Comparison of ENCODE assay signal across 7 cellular contexts in the genomic region with DNA sequence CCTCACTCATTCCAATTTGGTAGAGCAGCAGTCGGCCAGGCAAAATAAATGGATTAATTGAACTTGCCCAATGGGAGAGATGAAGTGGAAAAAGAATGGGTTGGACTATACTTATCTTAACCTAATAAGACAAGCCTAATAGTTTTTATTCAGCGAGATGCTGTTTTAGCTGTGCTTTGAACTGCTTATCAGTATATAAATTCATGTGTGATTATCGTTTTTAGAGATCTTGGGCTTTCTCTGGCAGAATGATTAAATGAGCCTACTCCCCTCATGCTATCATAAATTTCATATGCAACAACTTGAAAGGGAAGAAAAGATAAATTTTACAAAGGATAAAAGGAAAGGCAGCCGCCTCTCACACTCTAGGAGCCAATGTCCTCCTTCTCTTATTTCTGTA. TPM values are rescaled to one million over a fixed set of nuclear protein-coding genes. Genes with fewer than 3 reads are reported as not detected.
"Had no signal": no experiment of that assay in that cellular context is flagged by ENCODE, and none has a peak within 500 bp of the region (broad histone marks: within the 10 kb centered on the region; RNA-seq: fewer than 3 reads in every experiment).

No MANE protein-coding gene starts in this region.

- ATAC-seq: GM23338, HepG2 had no signal

- H3K4me3 ChIP-seq: GM23338 had no signal

- H3K27ac ChIP-seq: HL-60 had no signal

- DNase-seq: H9, HCEC 1CT, HFFc6, KBM-7 had no signal

RNA-seq across cellular contexts. Expression of gene SNAP25, which starts 59.8 kb away (rescaled TPM):
- total RNA-seq: HepG2 had no signal
